Comparison of ENCODE assay signal across 8 cellular contexts in genomic region chr20:23441850-23442313, GRCh38. TPM values are rescaled to one million over a fixed set of nuclear protein-coding genes. Genes with fewer than 3 reads are reported as not detected.
DNase-seq lines count a peak whose midpoint lies in the region; ATAC-seq and TF ChIP-seq lines count a peak whose summit lies in the region.

No MANE protein-coding gene starts in this region.

- 0% methylated on average over 4 to 5 of the region's 8 CpGs for WGBS in gastroesophageal sphincter (ENCODE audit: low coverage in 1 of 2), 2 donors

- TF ChIP-seq CTCF in gastroesophageal sphincter (IDR thresholded peaks at IDR 0.05) (peak; percentile 58 to 87 (median 74)), omental fat pad (IDR thresholded peaks at IDR 0.05) (peak in 1 of 3 donors; percentile 32)

- H3K36me3 Mint-ChIP-seq in CD4-positive, alpha-beta memory T cell = no peaks in the 10 kb centered on the region
- no peaks in the 10 kb centered on the region for H3K36me3 Mint-ChIP-seq in activated T-helper 17 cell treated with anti-CD3 and anti-CD28 coated beads, Interleukin-2, amount 50 U/mL, for 72 hours (ENCODE audit: low read depth)

- CTCF ChIA-PET in CD4-positive, alpha-beta memory T cell (lab: Charles Lee; ENCODE audit: partially characterized antibody) = interaction anchor here (0.8 to 2.5 kb wide), 10 partner anchors 10 to 1967 kb away, joined by 3 to 12 read pairs (median 4); partner anchors contain the start of genes CST11, NAPB and NXT1

- DNase-seq in CD4-positive, alpha-beta memory T cell = peak; percentile 12 to 58 (median 39)
- DNase-seq in GM19240 (ENCODE audit: insufficient read length, low spot score) (peak; percentile 61), HuH-7.5 (ENCODE audit: low spot score) (peak; percentile 79), RKO (ENCODE audit: low spot score) (peak; percentile 80), omental fat pad (ENCODE audit: low spot score) (peak; percentile 52), ureter (ENCODE audit: low spot score) (peak; percentile 74)

- H3K4me1 Mint-ChIP-seq in CD4-positive, alpha-beta memory T cell = no peaks in the 10 kb centered on the region
- H3K4me1 Mint-ChIP-seq in activated T-helper 17 cell treated with anti-CD3 and anti-CD28 coated beads, Interleukin-2, amount 50 U/mL, for 72 hours = no peaks in the 10 kb centered on the region

- ATAC-seq in activated T-helper 17 cell treated with anti-CD3 and anti-CD28 coated beads, Interleukin-2, amount 50 U/mL, for 72 hours (replicated peaks) = peak; percentile 74
- ATAC-seq in gastroesophageal sphincter = peak; percentile 71
- peak; percentile 65 for ATAC-seq in omental fat pad (ENCODE audit: low FRiP score)

- no peak overlapping the region for H3K27ac Mint-ChIP-seq in CD4-positive, alpha-beta memory T cell
- H3K27ac Mint-ChIP-seq in activated T-helper 17 cell treated with anti-CD3 and anti-CD28 coated beads, Interleukin-2, amount 50 U/mL, for 72 hours = no peak overlapping the region

- H3K27me3 Mint-ChIP-seq in CD4-positive, alpha-beta memory T cell = peaks cover 0 to 3% of the 10 kb centered on the region in 2 donors
- H3K27me3 Mint-ChIP-seq in activated T-helper 17 cell treated with anti-CD3 and anti-CD28 coated beads, Interleukin-2, amount 50 U/mL, for 72 hours = no peaks in the 10 kb centered on the region

- H3K27ac ChIP-seq in CD4-positive, alpha-beta memory T cell (ENCODE audit: low read depth, low read length) = no peak overlapping the region
- no peak overlapping the region for H3K27ac ChIP-seq in gastroesophageal sphincter

- TF ChIP-seq POLR2A in gastroesophageal sphincter (IDR thresholded peaks at IDR 0.05) = no peak

- no peaks in the 10 kb centered on the region for H3K9me3 ChIP-seq in CD4-positive, alpha-beta memory T cell (ENCODE audit: control insufficient read depth in 1 of 2, low read length in 2 of 2)
- no peaks in the 10 kb centered on the region for H3K9me3 ChIP-seq in gastroesophageal sphincter

- no peaks in the 10 kb centered on the region for H3K9me3 Mint-ChIP-seq in CD4-positive, alpha-beta memory T cell
- no peaks in the 10 kb centered on the region for H3K9me3 Mint-ChIP-seq in activated T-helper 17 cell treated with anti-CD3 and anti-CD28 coated beads, Interleukin-2, amount 50 U/mL, for 72 hours

- H3K4me1 ChIP-seq in CD4-positive, alpha-beta memory T cell (ENCODE audit: insufficient read depth, low read length) = no peaks in the 10 kb centered on the region
- H3K4me1 ChIP-seq in gastroesophageal sphincter = peaks cover 0 to 4% (median 0%) of the 10 kb centered on the region in 3 donors

- TF ChIP-seq EP300 in gastroesophageal sphincter (IDR thresholded peaks at IDR 0.05) = no peak

- POLR2A ChIA-PET in CD4-positive, alpha-beta memory T cell (lab: Charles Lee; ENCODE audit: partially characterized antibody) = no interaction called here

- no peak overlapping the region for H3K4me3 ChIP-seq in CD4-positive, alpha-beta memory T cell (ENCODE audit: low read length in 2 of 2)
- no peak overlapping the region for H3K4me3 ChIP-seq in gastroesophageal sphincter

- H3K27me3 ChIP-seq in CD4-positive, alpha-beta memory T cell (ENCODE audit: insufficient read depth, low read length) = peaks cover 3% of the 10 kb centered on the region
- no peaks in the 10 kb centered on the region for H3K27me3 ChIP-seq in gastroesophageal sphincter

- intact Hi-C loops in CD4-positive, alpha-beta memory T cell (cut with micrococcal nuclease) = no loop called here

- H3K4me3 Mint-ChIP-seq in CD4-positive, alpha-beta memory T cell = no peak overlapping the region
- no peak overlapping the region for H3K4me3 Mint-ChIP-seq in activated T-helper 17 cell treated with anti-CD3 and anti-CD28 coated beads, Interleukin-2, amount 50 U/mL, for 72 hours

- no peaks in the 10 kb centered on the region for H3K36me3 ChIP-seq in CD4-positive, alpha-beta memory T cell (ENCODE audit: insufficient read depth, low read length)
- no peaks in the 10 kb centered on the region for H3K36me3 ChIP-seq in gastroesophageal sphincter

RNA-seq across cellular contexts. Expression of gene CSTL1, which starts 2.4 kb away (rescaled TPM):
- not detected for total RNA-seq in CD4-positive, alpha-beta memory T cell
- polyA plus RNA-seq in CD4-positive, alpha-beta memory T cell = not detected
- total RNA-seq in activated T-helper 17 cell treated with anti-CD3 and anti-CD28 coated beads, Interleukin-2, amount 50 U/mL, for 72 hours = not detected
- total RNA-seq in gastroesophageal sphincter (not detected), omental fat pad (not detected), ureter (not detected)

RNA-seq across cellular contexts. Expression of gene CST11, which starts 10.8 kb away (rescaled TPM):
- not detected for total RNA-seq in CD4-positive, alpha-beta memory T cell
- not detected for polyA plus RNA-seq in CD4-positive, alpha-beta memory T cell
- total RNA-seq in activated T-helper 17 cell treated with anti-CD3 and anti-CD28 coated beads, Interleukin-2, amount 50 U/mL, for 72 hours = not detected
- total RNA-seq in gastroesophageal sphincter = not detected
- not detected for total RNA-seq in omental fat pad
- not detected for total RNA-seq in ureter

RNA-seq across cellular contexts. Expression of gene NAPB, which starts 20.6 kb away (rescaled TPM):
- total RNA-seq in CD4-positive, alpha-beta memory T cell = 10 to 100 TPM; 13.3 to 14.9 TPM
- polyA plus RNA-seq in CD4-positive, alpha-beta memory T cell = 1 to 10 TPM; 5.8 to 6.2 TPM
- 10 to 100 TPM; 11.5 to 14.3 TPM for total RNA-seq in activated T-helper 17 cell treated with anti-CD3 and anti-CD28 coated beads, Interleukin-2, amount 50 U/mL, for 72 hours
- 10 to 100 TPM; 14.0 to 20.1 (median 18.1) TPM for total RNA-seq in gastroesophageal sphincter
- 10 to 100 TPM in 3 of 4 donors, 1 to 10 TPM in 1; 7.0 to 14.8 (median 13.1) TPM for total RNA-seq in omental fat pad
- total RNA-seq in ureter = 14.6 TPM

RNA-seq across cellular contexts. Expression of gene CST8, which starts 49.0 kb away (rescaled TPM):
- not detected for total RNA-seq in CD4-positive, alpha-beta memory T cell
- not detected for polyA plus RNA-seq in CD4-positive, alpha-beta memory T cell
- under 1 TPM in 1 of 2 donors, not detected in 1; 0.29 TPM for total RNA-seq in activated T-helper 17 cell treated with anti-CD3 and anti-CD28 coated beads, Interleukin-2, amount 50 U/mL, for 72 hours
- total RNA-seq in gastroesophageal sphincter = not detected
- not detected for total RNA-seq in omental fat pad
- not detected for total RNA-seq in ureter
